ENCODE assay signal across 8 cellular contexts in the genomic region with DNA sequence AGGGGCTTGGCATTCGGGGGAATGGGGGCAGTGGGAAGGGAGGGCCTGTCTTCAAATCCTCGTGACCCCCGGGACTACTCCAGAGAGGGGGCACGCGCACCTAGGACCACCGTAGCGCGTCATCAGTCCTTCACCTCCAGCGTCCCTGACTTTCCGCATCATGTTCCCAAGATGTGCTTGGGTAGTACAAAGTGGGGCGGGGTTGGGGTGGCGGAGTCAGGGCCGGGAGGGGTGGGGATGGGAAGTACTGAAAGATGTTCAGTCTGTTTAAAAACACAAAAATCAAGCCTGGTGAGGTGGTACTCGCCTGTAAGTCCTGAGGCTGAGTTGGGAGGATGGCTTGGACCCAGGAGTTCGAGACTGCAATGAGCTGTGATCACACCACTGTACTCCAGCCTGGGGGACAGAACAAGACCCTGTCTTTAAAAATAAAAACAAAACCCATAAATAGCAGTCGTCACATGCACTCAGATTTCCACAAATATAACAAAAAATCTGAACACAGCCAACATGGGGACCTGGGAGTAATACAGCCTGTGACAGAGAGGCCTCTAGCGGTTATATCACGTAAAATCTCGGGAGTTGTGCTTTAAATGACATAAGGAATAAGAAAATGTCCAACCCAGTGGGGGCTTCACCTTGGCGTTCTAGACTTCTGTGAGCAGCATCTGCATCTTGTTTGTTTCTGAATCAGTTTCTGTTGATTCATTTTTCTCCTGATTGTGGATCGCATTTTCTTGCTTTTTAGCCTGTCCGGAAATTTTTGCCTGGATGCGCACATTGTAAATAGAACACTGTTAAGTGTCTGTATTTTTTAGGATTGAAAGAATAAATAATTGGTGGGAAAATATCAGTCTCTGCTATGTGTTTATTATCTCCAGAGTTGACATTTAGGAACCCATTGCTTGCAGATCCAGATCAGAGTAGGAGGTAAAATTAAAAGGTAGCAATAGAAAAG. TPM values are rescaled to one million over a fixed set of nuclear protein-coding genes. Genes with fewer than 3 reads are reported as not detected.
DNase-seq lines count a peak whose midpoint lies in the region; ATAC-seq and TF ChIP-seq lines count a peak whose summit lies in the region.

No MANE protein-coding gene starts in this region.

- TF ChIP-seq RAD21 in liver (IDR thresholded peaks at IDR 0.05), result peak; percentile 79

- peaks cover 30% of the 10 kb centered on the region for H3K79me2 ChIP-seq in ACC112 (ENCODE audit: control insufficient read depth, insufficient read depth, low read length, unreplicated experiment)

- H3K4me1 ChIP-seq in ACC112 (ENCODE audit: control insufficient read depth, insufficient read depth, low read length, unreplicated experiment), result peaks cover 33% of the 10 kb centered on the region
- peaks cover 1 to 43% (median 17%) of the 10 kb centered on the region in 4 donors for H3K4me1 ChIP-seq in liver (ENCODE audit: control insufficient read depth in 4 of 4, insufficient read depth in 4 of 4, low read length in 3 of 4)
- H3K4me1 ChIP-seq in subcutaneous abdominal adipose tissue (ENCODE audit: control insufficient read depth in 5 of 5, insufficient read depth in 5 of 5, low read length in 5 of 5), result peaks cover 0 to 41% (median 31%) of the 10 kb centered on the region in 5 donors

- H3K9me3 Mint-ChIP-seq in T-helper 1 cell treated with Interleukin-12 subunit alpha and Interleukin-12 subunit beta and Interleukin-4 antibody, amounts not matched to agents 30 μg/mL and 1 μg/mL, for 36 hours, result no peaks in the 10 kb centered on the region

- TF ChIP-seq CTCF in GM12872 (IDR thresholded peaks at IDR 0.05; ENCODE audit: insufficient read depth, low read depth, low read length) (peak; percentile 67), liver (IDR thresholded peaks at IDR 0.05; ENCODE audit: low read depth, low read length, missing input control) (peak; percentile 56)

- no peaks in the 10 kb centered on the region for H3K9me3 ChIP-seq in liver (ENCODE audit: control insufficient read depth in 4 of 4, low read length in 3 of 4)
- no peaks in the 10 kb centered on the region for H3K9me3 ChIP-seq in subcutaneous abdominal adipose tissue (ENCODE audit: control insufficient read depth in 5 of 5, low read length in 5 of 5)

- H3K27me3 ChIP-seq in ACC112 (ENCODE audit: insufficient read depth, low read length) (no peaks in the 10 kb centered on the region), liver (ENCODE audit: control insufficient read depth in 4 of 4, insufficient read depth in 4 of 4, low read length in 3 of 4) (no peaks in the 10 kb centered on the region), subcutaneous abdominal adipose tissue (ENCODE audit: control insufficient read depth in 5 of 5, insufficient read depth in 4 of 5, low read length in 5 of 5) (no peaks in the 10 kb centered on the region)

- WGBS in liver, result 21% methylated on average over 23 of the region's 23 CpGs

- H3K4me3 ChIP-seq in ACC112 (ENCODE audit: low read depth, low read length) (peak overlapping the region; percentile 95), liver (ENCODE audit: low read depth in 1 of 3, low read length in 3 of 3) (peak overlapping the region; percentile 35 to 77 (median 36)), subcutaneous abdominal adipose tissue (ENCODE audit: low read depth in 1 of 5, low read length in 5 of 5) (peak overlapping the region; percentile 50 to 86 (median 76))

- peaks cover 57% of the 10 kb centered on the region for H3K27me3 Mint-ChIP-seq in T-helper 1 cell treated with Interleukin-12 subunit alpha and Interleukin-12 subunit beta and Interleukin-4 antibody, amounts not matched to agents 30 μg/mL and 1 μg/mL, for 36 hours (ENCODE audit: low read depth)

- H3K27ac Mint-ChIP-seq in T-helper 1 cell treated with Interleukin-12 subunit alpha and Interleukin-12 subunit beta and Interleukin-4 antibody, amounts not matched to agents 30 μg/mL and 1 μg/mL, for 36 hours, result no peak overlapping the region

- peak overlapping the region in 1 of 2 donors; percentile 29 for H3K9ac ChIP-seq in liver (ENCODE audit: low read depth in 1 of 2, low read length in 2 of 2)
- peak overlapping the region in 3 of 5 donors; percentile 42 to 68 (median 48) for H3K9ac ChIP-seq in subcutaneous abdominal adipose tissue (ENCODE audit: low read length in 5 of 5)

- H3K27ac ChIP-seq in ACC112 (ENCODE audit: low read depth, low read length) (peak overlapping the region; percentile 81), liver (ENCODE audit: low read depth in 1 of 2, low read length in 2 of 2) (peak overlapping the region; percentile 77 to 88), subcutaneous abdominal adipose tissue (ENCODE audit: low read depth, low read length) (peak overlapping the region; percentile 89)

- no peak for ATAC-seq in HG02571 (IDR thresholded peaks at IDR 0.05; ENCODE audit: unreplicated experiment)

- no peaks in the 10 kb centered on the region for H3K36me3 Mint-ChIP-seq in T-helper 1 cell treated with Interleukin-12 subunit alpha and Interleukin-12 subunit beta and Interleukin-4 antibody, amounts not matched to agents 30 μg/mL and 1 μg/mL, for 36 hours (ENCODE audit: low read depth)

- H2AFZ ChIP-seq in ACC112 (ENCODE audit: low read length, unreplicated experiment), result peak overlapping the region; percentile 68

- DNase-seq in NCI-H1417 treated with DMSO at 0.1 percent for 48 hours (lab: John Stamatoyannopoulos, UW), result peak; percentile 45
- peak; percentile 84 for DNase-seq in dermis blood vessel endothelial cell

- H3K36me3 ChIP-seq in ACC112 (ENCODE audit: insufficient read depth, low read length) (no peaks in the 10 kb centered on the region), liver (ENCODE audit: control insufficient read depth in 4 of 4, insufficient read depth in 3 of 4, low read depth in 1 of 4, low read length in 3 of 4) (no peaks in the 10 kb centered on the region), subcutaneous abdominal adipose tissue (ENCODE audit: control insufficient read depth in 5 of 5, insufficient read depth in 5 of 5, low read length in 5 of 5) (no peaks in the 10 kb centered on the region)

- peaks cover 15% of the 10 kb centered on the region for H3K4me1 Mint-ChIP-seq in T-helper 1 cell treated with Interleukin-12 subunit alpha and Interleukin-12 subunit beta and Interleukin-4 antibody, amounts not matched to agents 30 μg/mL and 1 μg/mL, for 36 hours (ENCODE audit: low read depth)

- peak overlapping the region; percentile 30 for H3K4me3 Mint-ChIP-seq in T-helper 1 cell treated with Interleukin-12 subunit alpha and Interleukin-12 subunit beta and Interleukin-4 antibody, amounts not matched to agents 30 μg/mL and 1 μg/mL, for 36 hours

TF ChIP-seq in liver, 16 proteins besides CTCF, POLR2A, EP300 and RAD21 (continues in another document):
- TF ChIP-seq, protein P1, sequence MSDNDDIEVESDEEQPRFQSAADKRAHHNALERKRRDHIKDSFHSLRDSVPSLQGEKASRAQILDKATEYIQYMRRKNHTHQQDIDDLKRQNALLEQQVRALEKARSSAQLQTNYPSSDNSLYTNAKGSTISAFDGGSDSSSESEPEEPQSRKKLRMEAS (IDR thresholded peaks at IDR 0.05), result no peak
- no peak for TF ChIP-seq TAF1 (conservative IDR thresholded peaks at IDR 0.05)
- no peak for TF ChIP-seq FOXA1 (IDR thresholded peaks at IDR 0.05)
- TF ChIP-seq FOXA2 (IDR thresholded peaks at IDR 0.05), result no peak
- TF ChIP-seq HNF4G (IDR thresholded peaks at IDR 0.05), result no peak
- TF ChIP-seq ATF3 (IDR thresholded peaks at IDR 0.05), result no peak
- no peak for TF ChIP-seq EGR1 (IDR thresholded peaks at IDR 0.05; ENCODE audit: low read depth in 2 of 2)
- no peak for TF ChIP-seq REST (IDR thresholded peaks at IDR 0.05)
- TF ChIP-seq NR2F2 (IDR thresholded peaks at IDR 0.05), result no peak
- TF ChIP-seq HNF4A (conservative IDR thresholded peaks at IDR 0.05), result no peak
- no peak for TF ChIP-seq YY1 (IDR thresholded peaks at IDR 0.05)
- TF ChIP-seq SP1 (IDR thresholded peaks at IDR 0.05), result no peak
- no peak for TF ChIP-seq RXRA (IDR thresholded peaks at IDR 0.05)

RNA-seq across cellular contexts. Expression of gene LRP11, which starts 0.7 kb away (rescaled TPM):
- 13.3 and 37.6 TPM in 2 replicates for total RNA-seq in dermis blood vessel endothelial cell
- total RNA-seq in liver, result 10 to 100 TPM in 1 of 2 donors, 1 to 10 TPM in 1; 7.2 to 13.3 TPM
- 1 to 10 TPM; 3.4 to 4.8 TPM for polyA plus RNA-seq in liver

RNA-seq across cellular contexts. Expression of gene RAET1E, which starts 33.1 kb away (rescaled TPM):
- 0.09 TPM in 1 of 2 replicates, not detected in the other for total RNA-seq in dermis blood vessel endothelial cell
- not detected for total RNA-seq in liver
- not detected for polyA plus RNA-seq in liver

RNA-seq across cellular contexts. Expression of gene RAET1G, which starts 58.1 kb away (rescaled TPM):
- total RNA-seq in dermis blood vessel endothelial cell, result not detected in 2 replicates
- total RNA-seq in liver, result not detected
- polyA plus RNA-seq in liver, result not detected

Comparison
In these comparisons a context has a peak if more than half of its experiments do, and no peak if none do; other contexts are left out.
1. H3K4me3 ChIP-seq: peak in every context shown above with its lines; median percentile 95 in ACC112; 76 in subcutaneous abdominal adipose tissue; 36 in liver.